Comparison of ENCODE assay signal across 23 cellular contexts in the genomic region with DNA sequence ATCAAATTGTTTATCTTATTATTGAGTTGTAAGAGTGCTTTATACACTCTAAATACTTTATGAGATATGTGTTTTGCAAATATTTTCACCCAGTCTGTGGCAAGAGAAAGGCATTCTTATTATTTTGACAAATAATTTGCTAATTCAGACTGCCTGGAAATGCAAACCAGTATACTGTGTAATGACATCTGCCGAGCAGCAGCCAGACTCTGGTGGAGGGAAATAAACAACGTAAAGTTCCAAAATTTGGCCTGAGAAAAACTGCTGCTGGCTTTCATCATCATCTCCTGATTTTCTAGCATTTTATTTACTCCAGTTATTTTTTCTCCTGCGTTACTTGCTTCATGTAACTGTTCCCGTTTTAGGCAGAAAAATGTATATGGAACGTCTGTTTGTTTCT.
DNase-seq lines count a peak whose midpoint lies in the region; ATAC-seq, FAIRE-seq and TF ChIP-seq lines count a peak whose summit lies in the region.
"Had no signal": no experiment of that assay in that cellular context is flagged by ENCODE, and none has a peak within 500 bp of the region (broad histone marks: within the 10 kb centered on the region; RNA-seq: fewer than 3 reads in every experiment).

No MANE protein-coding gene starts in this region.

- no peak overlapping the region for H2AFZ ChIP-seq in smooth muscle cell (ENCODE audit: low read depth)
- H2AFZ ChIP-seq: PC-9 had no signal

- TF ChIP-seq CTCF in right atrium auricular region (IDR thresholded peaks at IDR 0.05) (no peak), smooth muscle cell (IDR thresholded peaks at IDR 0.05; ENCODE audit: borderline replicate concordance, insufficient read depth, poor library complexity, severe bottlenecking) (no peak)

- no peaks in the 10 kb centered on the region for H3K9me3 ChIP-seq in right atrium auricular region
- H3K9me3 ChIP-seq in smooth muscle cell (replicated peaks; ENCODE audit: low read depth) = no peaks in the 10 kb centered on the region
- H3K9me3 ChIP-seq: colonic mucosa, neutrophil, SJSA1 had no signal

- peak; percentile 91 for FAIRE-seq in endometrium (lab: Jason Lieb, UNC)
- FAIRE-seq: GM12892 had no signal

- ATAC-seq in HG03354 (IDR thresholded peaks at IDR 0.05; ENCODE audit: poor library complexity, severe bottlenecking, unreplicated experiment) = no peak
- ATAC-seq in GM21367 (IDR thresholded peaks at IDR 0.05; ENCODE audit: unreplicated experiment) = no peak
- ATAC-seq in HG03135 (IDR thresholded peaks at IDR 0.05; ENCODE audit: unreplicated experiment) = no peak
- ATAC-seq: activated CD8-positive, alpha-beta T cell treated with anti-CD3 and anti-CD28 coated beads for 36 hours had no signal

- H3K4me1 ChIP-seq in right atrium auricular region (peaks cover 0 to 24% of the 10 kb centered on the region in 2 donors), smooth muscle cell (ENCODE audit: low read depth) (peaks cover 3% of the 10 kb centered on the region)

- no peak overlapping the region for H3K4me3 ChIP-seq in right atrium auricular region
- H3K4me3 ChIP-seq in smooth muscle cell = no peak overlapping the region
- H3K4me3 ChIP-seq: colonic mucosa, lung, PC-9, SJSA1 had no signal

- no peaks in the 10 kb centered on the region for H4K20me1 ChIP-seq in smooth muscle cell (ENCODE audit: low read depth)

- H3K79me2 ChIP-seq in smooth muscle cell (ENCODE audit: low read depth) = no peaks in the 10 kb centered on the region

- H3K36me3 ChIP-seq in right atrium auricular region (no peaks in the 10 kb centered on the region), smooth muscle cell (ENCODE audit: low read depth) (no peaks in the 10 kb centered on the region)
- H3K36me3 ChIP-seq: colonic mucosa, neutrophil, SJSA1 had no signal

- DNase-seq in AG20443 (ENCODE audit: low spot score) = peak; percentile 38
- DNase-seq in right atrium auricular region (ENCODE audit: low spot score) = no peak
- DNase-seq in smooth muscle cell (lab: John Stamatoyannopoulos, UW; ENCODE audit: unreplicated experiment) = no peak
- DNase-seq in NCI-H345 treated with DMSO at 0.1 percent for 48 hours (lab: John Stamatoyannopoulos, UW; ENCODE audit: unreplicated experiment) = no peak
- DNase-seq: activated B cell treated with CpG ODN at 0.5 μM for 24 hours; activated CD8-positive, alpha-beta T cell treated with anti-CD3 and anti-CD28 coated beads for 36 hours; activated naive CD4-positive, alpha-beta T cell treated with anti-CD3 and anti-CD28 coated beads, Interleukin-2, amount 50 U/mL, for 16 hours; activated T-cell treated with anti-CD3 and anti-CD28 coated beads, Interleukin-2, amount 50 U/mL, for 1 hour; colonic mucosa; H7; NCI-H1436; NCI-H82; PC-9; stimulated activated naive CD4-positive, alpha-beta T cell had no signal

- 38% methylated on average over 5 of the region's 5 CpGs for WGBS in smooth muscle cell (ENCODE audit: low lambda C conversion rate)

- H3F3A ChIP-seq in smooth muscle cell (ENCODE audit: low read depth) = no peaks in the 10 kb centered on the region

- no peak overlapping the region for H3K4me2 ChIP-seq in smooth muscle cell
- H3K4me2 ChIP-seq: PC-9 had no signal

- no peak overlapping the region for H3K9ac ChIP-seq in smooth muscle cell (ENCODE audit: low read depth)

- H3K27me3 ChIP-seq in right atrium auricular region (no peaks in the 10 kb centered on the region), smooth muscle cell (ENCODE audit: low read depth) (no peaks in the 10 kb centered on the region)
- H3K27me3 ChIP-seq: colonic mucosa, SJSA1 had no signal

- peak overlapping the region; percentile 77 to 78 for H3K27ac ChIP-seq in right atrium auricular region
- H3K27ac ChIP-seq in smooth muscle cell (ENCODE audit: low read depth) = peak overlapping the region; percentile 19
- H3K27ac ChIP-seq: C4-2B, colonic mucosa, neutrophil, PC-9, SJSA1 had no signal
